In genomic region chr4:26857278-26858034, GRCh38 we compare ENCODE assay signal across 8 cellular contexts. TPM values are rescaled to one million over a fixed set of nuclear protein-coding genes. Genes with fewer than 3 reads are reported as not detected.
A peak's percentile ranks its signal among the peaks of the same experiment; 100 is the strongest.
DNase-seq lines count a peak whose midpoint lies in the region; ATAC-seq and TF ChIP-seq lines count a peak whose summit lies in the region.

No MANE protein-coding gene starts in this region.

- H3K4me3 ChIP-seq in OCI-LY3 (ENCODE audit: low read length) = peak overlapping the region; percentile 90
- H3K4me3 ChIP-seq in epithelial cell of proximal tubule (ENCODE audit: low read depth, low read length) = peak overlapping the region; percentile 88
- peak overlapping the region; percentile 95 for H3K4me3 ChIP-seq in mucosa of rectum (ENCODE audit: low read length in 2 of 2)

- no peaks in the 10 kb centered on the region for H3K36me3 ChIP-seq in OCI-LY3 (replicated peaks; ENCODE audit: low read depth, low read length)
- H3K36me3 ChIP-seq in mucosa of rectum (ENCODE audit: control insufficient read depth in 2 of 2, insufficient read depth in 2 of 2, low read length in 2 of 2) = no peaks in the 10 kb centered on the region

- H3K4me2 ChIP-seq in OCI-LY3 (ENCODE audit: low read length) = peak overlapping the region; percentile 91

- peaks cover 12% of the 10 kb centered on the region for H3K79me2 ChIP-seq in OCI-LY3 (ENCODE audit: low read length)

- ATAC-seq in GM21526 (IDR thresholded peaks at IDR 0.05; ENCODE audit: low FRiP score, unreplicated experiment) = peak; percentile 57

- peak; percentile 37 for DNase-seq in DMS114 treated with DMSO at 0.1 percent for 48 hours (lab: John Stamatoyannopoulos, UW; ENCODE audit: unreplicated experiment)
- peak; percentile 97 for DNase-seq in HuH-7 (ENCODE audit: low spot score)
- DNase-seq in activated T-cell treated with anti-CD3 and anti-CD28 coated beads for 48 hours (ENCODE audit: low read depth) = peak; percentile 91
- no peak for DNase-seq in epithelial cell of proximal tubule (ENCODE audit: low read depth)
- DNase-seq in stimulated activated CD8-positive, alpha-beta memory T cell treated with anti-CD3 and anti-CD28 coated beads, Interleukin-4, amount 100 ng/mL, for 24 hours (ENCODE audit: low read depth) = peak; percentile 90

- H2AFZ ChIP-seq in OCI-LY3 (ENCODE audit: low read depth, low read length) = peak overlapping the region; percentile 96

- H3K4me1 ChIP-seq in OCI-LY3 (ENCODE audit: low read length) (peaks cover 23% of the 10 kb centered on the region), mucosa of rectum (ENCODE audit: control insufficient read depth in 2 of 2, insufficient read depth in 2 of 2, low read length in 2 of 2) (peaks cover 21 to 28% of the 10 kb centered on the region in 2 donors)

- peak overlapping the region; percentile 86 for H3K9ac ChIP-seq in OCI-LY3 (ENCODE audit: low read length)
- H3K9ac ChIP-seq in mucosa of rectum (ENCODE audit: low read depth in 1 of 2, low read length in 2 of 2) = peak overlapping the region; percentile 75 to 92

- H3K27me3 ChIP-seq in OCI-LY3 (ENCODE audit: low read depth, low read length) = peaks cover 10% of the 10 kb centered on the region; the same call in 1 of the 2 replicates
- no peaks in the 10 kb centered on the region for H3K27me3 ChIP-seq in mucosa of rectum (ENCODE audit: control insufficient read depth in 2 of 2, insufficient read depth in 2 of 2, low read length in 2 of 2)

- H3K27ac ChIP-seq in OCI-LY3 (ENCODE audit: low read length) = peak overlapping the region; percentile 41
- H3K27ac ChIP-seq in mucosa of rectum (ENCODE audit: low read depth in 2 of 2, low read length in 2 of 2) = peak overlapping the region; percentile 85 to 91

- H3K9me3 ChIP-seq in OCI-LY3 (ENCODE audit: insufficient read depth, low read length) (no peaks in the 10 kb centered on the region), mucosa of rectum (ENCODE audit: control insufficient read depth in 2 of 2, low read length in 2 of 2) (no peaks in the 10 kb centered on the region)

- TF ChIP-seq CTCF in OCI-LY3 (IDR thresholded peaks at IDR 0.05; ENCODE audit: low read depth, low read length) (no peak), epithelial cell of proximal tubule (conservative IDR thresholded peaks at IDR 0.05; ENCODE audit: low read depth, low read length) (no peak)

- peaks cover 7% of the 10 kb centered on the region; the same call in 1 of the 2 replicates for H4K20me1 ChIP-seq in OCI-LY3 (ENCODE audit: insufficient read depth, low read length)

RNA-seq across cellular contexts. Expression of gene STIM2, which starts 3.2 kb away (rescaled TPM):
- 7.0 and 15.8 TPM in 2 replicates for total RNA-seq in epithelial cell of proximal tubule
